In genomic region chr1:228354390-228355320, GRCh38 we compare ENCODE assay signal across 20 cellular contexts.
"Had no signal": no experiment of that assay in that cellular context is flagged by ENCODE, and none has a peak within 500 bp of the region (broad histone marks: within the 10 kb centered on the region; RNA-seq: fewer than 3 reads in every experiment).

No MANE protein-coding gene starts in this region.

- H3K9me3 ChIP-seq: body of pancreas, esophagus muscularis mucosa, left lung, stomach, thoracic aorta had no signal

- DNase-seq: activated CD4-positive, alpha-beta T cell treated with anti-CD3 and anti-CD28 coated beads, Interleukin-2, amount 50 U/mL, for 4 hours; activated CD4-positive, CD25-positive, alpha-beta regulatory T cell treated with anti-CD3 and anti-CD28 coated beads, Interleukin-2, amount 50 U/mL, for 72 hours; activated T-cell treated with anti-CD3 and anti-CD28 coated beads, Interleukin-2, amount 50 U/mL, for 1 hour; amniotic stem cell; body of pancreas; cerebellar nuclear complex; dermis blood vessel endothelial cell; mesendoderm; stimulated activated CD4-positive, alpha-beta T cell treated with anti-CD3 and anti-CD28 coated beads, Interleukin-15, amount 100 ng/mL, for 24 hours; stimulated activated CD4-positive, alpha-beta T cell treated with anti-CD3 and anti-CD28 coated beads, Interleukin-4, amount 100 ng/mL, for 24 hours; stomach; T-helper 2 cell had no signal

- H3K27ac Mint-ChIP-seq: activated naive CD4-positive, alpha-beta T cell treated with anti-CD3 and anti-CD28 coated beads, Interleukin-2, amount 50 U/mL, for 72 hours; nephron had no signal

- ATAC-seq: activated naive CD4-positive, alpha-beta T cell treated with anti-CD3 and anti-CD28 coated beads, Interleukin-2, amount 50 U/mL, for 72 hours; body of pancreas; left lung had no signal

- H3K4me1 ChIP-seq: body of pancreas, esophagus muscularis mucosa, left lung, stomach had no signal

- H3K36me3 Mint-ChIP-seq: activated naive CD4-positive, alpha-beta T cell treated with anti-CD3 and anti-CD28 coated beads, Interleukin-2, amount 50 U/mL, for 72 hours had no signal

- FAIRE-seq: islet of Langerhans, TTC549, urothelium cell line had no signal

- H3K9me3 Mint-ChIP-seq: activated naive CD4-positive, alpha-beta T cell treated with anti-CD3 and anti-CD28 coated beads, Interleukin-2, amount 50 U/mL, for 72 hours; nephron had no signal

- H3K27ac ChIP-seq: body of pancreas, esophagus muscularis mucosa, left lung, stomach, thoracic aorta had no signal

- H3K4me3 ChIP-seq: body of pancreas, esophagus muscularis mucosa, left lung, stomach, thoracic aorta had no signal

- H3K27me3 ChIP-seq: body of pancreas, esophagus muscularis mucosa, left lung, stomach had no signal

- H3K4me1 Mint-ChIP-seq: nephron had no signal

- H3K4me3 Mint-ChIP-seq: nephron had no signal

- H3K36me3 ChIP-seq: left lung, stomach, thoracic aorta had no signal
